14 cellular contexts compared by ENCODE assay signal in genomic region chr17:36194811-36195473, GRCh38. TPM values are rescaled to one million over a fixed set of nuclear protein-coding genes. Genes with fewer than 3 reads are reported as not detected.
DNase-seq lines count a peak whose midpoint lies in the region; ATAC-seq and TF ChIP-seq lines count a peak whose summit lies in the region.
"Not testable (repeated sequence)": the region's sequence is repeated elsewhere in the genome, so short reads cannot be mapped to it uniquely, and the experiment has no call there.
"Had no signal": no experiment of that assay in that cellular context is flagged by ENCODE, and none has a peak within 500 bp of the region (broad histone marks: within the 10 kb centered on the region; RNA-seq: fewer than 3 reads in every experiment).

No MANE protein-coding gene starts in this region.

- H3K79me2 ChIP-seq in Karpas-422 (ENCODE audit: low read length), result not testable (repeated sequence)

- H2BK12ac ChIP-seq in neuronal stem cell (ENCODE audit: low read length), result not testable (repeated sequence)

- H3K9me2 ChIP-seq in Karpas-422 (replicated peaks; ENCODE audit: insufficient read depth, low read length), result not testable (repeated sequence)

- H2BK5ac ChIP-seq in neuronal stem cell (ENCODE audit: low read length), result not testable (repeated sequence)

- not testable (repeated sequence) for H2BK15ac ChIP-seq in neuronal stem cell (ENCODE audit: low read length)

- H3K4ac ChIP-seq in neuronal stem cell (ENCODE audit: low read length), result not testable (repeated sequence)

- H3K4me3 Mint-ChIP-seq in CD14-positive monocyte, result peak overlapping the region in 1 of 2 donors; percentile 75
- H3K4me3 Mint-ChIP-seq in activated CD8-positive, alpha-beta T cell treated with anti-CD3 and anti-CD28 coated beads, Interleukin-2, amount 10 ng/mL, durations not matched to agents 7 days and 5 days, result not testable (repeated sequence)
- H3K4me3 Mint-ChIP-seq in central memory CD8-positive, alpha-beta T cell, result peak overlapping the region; percentile 73
- H3K4me3 Mint-ChIP-seq in stimulated activated naive CD8-positive, alpha-beta T cell treated with anti-CD3 and anti-CD28 coated beads, Interleukin-15, Interleukin-2, amounts not matched to agents 100 ng/mL and 50 ng/mL, for 24 hours, result peak overlapping the region; percentile 63

- H3K4me1 ChIP-seq in Karpas-422 (ENCODE audit: low read length), result peaks cover 51% of the 10 kb centered on the region
- H3K4me1 ChIP-seq in neuronal stem cell (ENCODE audit: control insufficient read depth in 2 of 2, insufficient read depth in 1 of 2, low read depth in 1 of 2, low read length in 2 of 2), result not testable (repeated sequence)

- H3K4me2 ChIP-seq in Karpas-422 (ENCODE audit: low read depth, low read length, poor library complexity, severe bottlenecking); neuronal stem cell (ENCODE audit: insufficient read depth, low read length, poor library complexity, severe bottlenecking): not testable (repeated sequence)

- H4K91ac ChIP-seq in neuronal stem cell (ENCODE audit: low read depth, low read length, poor library complexity), result not testable (repeated sequence)

- H3K9me3 ChIP-seq in Karpas-422 (ENCODE audit: low read length); neuronal stem cell (replicated peaks in 1 of 2; ENCODE audit: control insufficient read depth in 2 of 2, insufficient read depth in 1 of 2, low read depth in 1 of 2, low read length in 2 of 2): not testable (repeated sequence)

- not testable (repeated sequence) for H3K27me3 Mint-ChIP-seq in CD14-positive monocyte (ENCODE audit: low read depth in 3 of 3); central memory CD8-positive, alpha-beta T cell
- H3K27me3 Mint-ChIP-seq in activated CD8-positive, alpha-beta T cell treated with anti-CD3 and anti-CD28 coated beads, Interleukin-2, amount 10 ng/mL, durations not matched to agents 7 days and 5 days (ENCODE audit: low read depth), result peaks cover 23% of the 10 kb centered on the region
- H3K27me3 Mint-ChIP-seq in stimulated activated naive CD8-positive, alpha-beta T cell treated with anti-CD3 and anti-CD28 coated beads, Interleukin-15, Interleukin-2, amounts not matched to agents 100 ng/mL and 50 ng/mL, for 24 hours, result peaks cover 49% of the 10 kb centered on the region

- peak overlapping the region; percentile 3 for H2AK5ac ChIP-seq in neuronal stem cell (ENCODE audit: low read depth, low read length)

- intact Hi-C loops in CD14-positive monocyte (cut with micrococcal nuclease), result loop anchor here (1.0 to 10.0 kb wide), 3 partner anchors 12 to 1970 kb away; no protein-coding TSS in a partner anchor

- H3K18ac ChIP-seq in neuronal stem cell (ENCODE audit: low read length), result peak overlapping the region; percentile 30

- not testable (repeated sequence) for TF ChIP-seq CTCF in CD14-positive monocyte (IDR thresholded peaks at IDR 0.05)

- H3K79me1 ChIP-seq in neuronal stem cell (ENCODE audit: low read depth, low read length), result not testable (repeated sequence)

- CTCF ChIA-PET in activated CD8-positive, alpha-beta T cell treated with anti-CD3 and anti-CD28 coated beads, Interleukin-2, amount 10 ng/mL, durations not matched to agents 7 days and 5 days (lab: Charles Lee), result interaction anchor here (1.3 kb wide), 1 partner anchor 41 kb away, joined by 3 read pairs; no protein-coding TSS in a partner anchor

- H4K8ac ChIP-seq in neuronal stem cell (ENCODE audit: low read depth, low read length), result not testable (repeated sequence)

- not testable (repeated sequence) for H3K4me3 ChIP-seq in Karpas-422 (ENCODE audit: low read length); neuronal stem cell (ENCODE audit: low read length in 2 of 2)

- H3K27ac Mint-ChIP-seq in CD14-positive monocyte, result peak overlapping the region in 6 of 7 donors; percentile 48 to 98 (median 98)
- H3K27ac Mint-ChIP-seq in activated CD8-positive, alpha-beta T cell treated with anti-CD3 and anti-CD28 coated beads, Interleukin-2, amount 10 ng/mL, durations not matched to agents 7 days and 5 days; stimulated activated naive CD8-positive, alpha-beta T cell treated with anti-CD3 and anti-CD28 coated beads, Interleukin-15, Interleukin-2, amounts not matched to agents 100 ng/mL and 50 ng/mL, for 24 hours: not testable (repeated sequence)
- peak overlapping the region; percentile 97 for H3K27ac Mint-ChIP-seq in central memory CD8-positive, alpha-beta T cell (ENCODE audit: low read depth)

- not testable (repeated sequence) for H2BK120ac ChIP-seq in neuronal stem cell (ENCODE audit: low read depth, low read length)

- ATAC-seq in activated CD8-positive, alpha-beta T cell treated with anti-CD3 and anti-CD28 coated beads, Interleukin-2, amount 10 ng/mL, durations not matched to agents 7 days and 5 days; central memory CD8-positive, alpha-beta T cell (replicated peaks; ENCODE audit: extremely low read depth, poor library complexity, severe bottlenecking): not testable (repeated sequence)

- H3K14ac ChIP-seq in neuronal stem cell (ENCODE audit: low read length), result not testable (repeated sequence)

- not testable (repeated sequence) for H3K27me3 ChIP-seq in Karpas-422 (ENCODE audit: low read length)
- H3K27me3 ChIP-seq in neuronal stem cell (ENCODE audit: control insufficient read depth in 3 of 3, insufficient read depth in 3 of 3, low read depth in 1 of 3, low read length in 3 of 3), result peaks cover 0 to 17% (median 0%) of the 10 kb centered on the region in 3 experiments

- not testable (repeated sequence) for H3K27ac ChIP-seq in Karpas-422 (ENCODE audit: low read length); neuronal stem cell (replicated peaks; ENCODE audit: low read length)

- not testable (repeated sequence) for H4K20me1 ChIP-seq in Karpas-422 (ENCODE audit: insufficient read depth, low read depth, low read length)

- WGBS in neuronal stem cell (ENCODE audit: extremely low coverage in 2 of 2, insufficient read length in 2 of 2, insufficient replicate concordance in 1 of 2), 2 donors, result no CpG with 5 or more reads among the region's 10 CpGs

- POLR2A ChIA-PET in activated CD8-positive, alpha-beta T cell treated with anti-CD3 and anti-CD28 coated beads, Interleukin-2, amount 10 ng/mL, durations not matched to agents 7 days and 5 days (lab: Charles Lee), result not testable (repeated sequence)

- H3K9me3 Mint-ChIP-seq in CD14-positive monocyte; activated CD8-positive, alpha-beta T cell treated with anti-CD3 and anti-CD28 coated beads, Interleukin-2, amount 10 ng/mL, durations not matched to agents 7 days and 5 days (ENCODE audit: insufficient read depth); central memory CD8-positive, alpha-beta T cell; stimulated activated naive CD8-positive, alpha-beta T cell treated with anti-CD3 and anti-CD28 coated beads, Interleukin-15, Interleukin-2, amounts not matched to agents 100 ng/mL and 50 ng/mL, for 24 hours: not testable (repeated sequence)

- H3K23ac ChIP-seq in neuronal stem cell (ENCODE audit: low read depth, low read length, poor library complexity), result not testable (repeated sequence)

- not testable (repeated sequence) for H2AFZ ChIP-seq in Karpas-422 (ENCODE audit: low read length)
- peak overlapping the region; percentile 8 for H2AFZ ChIP-seq in neuronal stem cell (ENCODE audit: low read length)

- H3K36me3 Mint-ChIP-seq in CD14-positive monocyte, result peaks cover 3 to 13% of the 10 kb centered on the region in 2 donors
- H3K36me3 Mint-ChIP-seq in activated CD8-positive, alpha-beta T cell treated with anti-CD3 and anti-CD28 coated beads, Interleukin-2, amount 10 ng/mL, durations not matched to agents 7 days and 5 days (ENCODE audit: low read depth); stimulated activated naive CD8-positive, alpha-beta T cell treated with anti-CD3 and anti-CD28 coated beads, Interleukin-15, Interleukin-2, amounts not matched to agents 100 ng/mL and 50 ng/mL, for 24 hours (ENCODE audit: low read depth): not testable (repeated sequence)
- peaks cover 13% of the 10 kb centered on the region for H3K36me3 Mint-ChIP-seq in central memory CD8-positive, alpha-beta T cell (ENCODE audit: insufficient read depth)

- not testable (repeated sequence) for H3K36me3 ChIP-seq in Karpas-422 (ENCODE audit: insufficient read depth, low read length); neuronal stem cell (replicated peaks in 1 of 2; ENCODE audit: control insufficient read depth in 2 of 2, insufficient read depth in 2 of 2, low read length in 2 of 2)

- H3K9ac ChIP-seq in Karpas-422 (ENCODE audit: low read length); neuronal stem cell (ENCODE audit: low read depth, low read length, poor library complexity): not testable (repeated sequence)

- H3K4me1 Mint-ChIP-seq in CD14-positive monocyte, result peaks cover 88% of the 10 kb centered on the region
- H3K4me1 Mint-ChIP-seq in activated CD8-positive, alpha-beta T cell treated with anti-CD3 and anti-CD28 coated beads, Interleukin-2, amount 10 ng/mL, durations not matched to agents 7 days and 5 days (ENCODE audit: low read depth), result peaks cover 68% of the 10 kb centered on the region
- peaks cover 84% of the 10 kb centered on the region for H3K4me1 Mint-ChIP-seq in central memory CD8-positive, alpha-beta T cell
- H3K4me1 Mint-ChIP-seq in stimulated activated naive CD8-positive, alpha-beta T cell treated with anti-CD3 and anti-CD28 coated beads, Interleukin-15, Interleukin-2, amounts not matched to agents 100 ng/mL and 50 ng/mL, for 24 hours (ENCODE audit: low read depth), result peaks cover 72% of the 10 kb centered on the region

- DNase-seq in CD14-positive monocyte (ENCODE audit: low spot score); central memory CD8-positive, alpha-beta T cell (ENCODE audit: low spot score in 2 of 2); neuronal stem cell (ENCODE audit: low spot score): not testable (repeated sequence)
- DNase-seq in Karpas-422, result peak; percentile 33
- peak; percentile 18 for DNase-seq in activated CD8-positive, alpha-beta T cell treated with anti-CD3 and anti-CD28 coated beads, Interleukin-2, amount 10 ng/mL, durations not matched to agents 7 days and 5 days
- DNase-seq in islet precursor cell, result peak; percentile 52

- peak; percentile 51 for TF ChIP-seq POLR2A in GM15510 (IDR thresholded peaks at IDR 0.05; ENCODE audit: borderline replicate concordance, extremely low read depth, insufficient read length)

RNA-seq across cellular contexts. Expression of gene CCL3L1, which starts 1.6 kb away (rescaled TPM):
- 100 to 1,000 TPM in 1 of 2 donors, 10 to 100 TPM in 1; 57.7 to 137 TPM for polyA plus RNA-seq in CD14-positive monocyte
- total RNA-seq in Karpas-422 (2014; rRNA removed; shearing (Covaris generic); ENCODE audit: low replicate concordance), result 1.9 and 6.4 TPM in 2 replicates
- under 1 TPM; 0.16 to 0.84 TPM for total RNA-seq in activated CD8-positive, alpha-beta T cell treated with anti-CD3 and anti-CD28 coated beads, Interleukin-2, amount 10 ng/mL, durations not matched to agents 7 days and 5 days
- polyA plus RNA-seq in neuronal stem cell (2013, experiment 1 of 2), result 0.50 TPM
- 0.87 TPM for polyA plus RNA-seq in neuronal stem cell (2013, experiment 2 of 2)
- total RNA-seq: A172, IMR-90, NCI-H460, SK-MEL-5 had no signal
- polyA plus RNA-seq: BJ; CD4-positive, alpha-beta memory T cell; IMR-90 had no signal

RNA-seq across cellular contexts. Expression of gene CCL4L2, which starts 15.9 kb away (rescaled TPM):
- polyA plus RNA-seq in CD14-positive monocyte, result 10 to 100 TPM; 24.8 to 25.3 TPM
- total RNA-seq in Karpas-422 (2014; rRNA removed; shearing (Covaris generic); ENCODE audit: low replicate concordance), result 14.9 and 26.9 TPM in 2 replicates
- 1 to 10 TPM; 1.2 to 1.5 TPM for total RNA-seq in activated CD8-positive, alpha-beta T cell treated with anti-CD3 and anti-CD28 coated beads, Interleukin-2, amount 10 ng/mL, durations not matched to agents 7 days and 5 days
- 0.13 TPM for polyA plus RNA-seq in neuronal stem cell (2013, experiment 1 of 2)
- polyA plus RNA-seq in neuronal stem cell (2013, experiment 2 of 2), result not detected
- total RNA-seq: A172, IMR-90, NCI-H460, SK-MEL-5 had no signal
- polyA plus RNA-seq: BJ; CD4-positive, alpha-beta memory T cell; IMR-90 had no signal

RNA-seq across cellular contexts. Expression of gene TBC1D3B, which starts 18.5 kb away (rescaled TPM):
- polyA plus RNA-seq in CD14-positive monocyte, result not detected
- 0.63 and 3.6 TPM in 2 replicates for total RNA-seq in Karpas-422 (2014; rRNA removed; shearing (Covaris generic); ENCODE audit: low replicate concordance)
- total RNA-seq in activated CD8-positive, alpha-beta T cell treated with anti-CD3 and anti-CD28 coated beads, Interleukin-2, amount 10 ng/mL, durations not matched to agents 7 days and 5 days, result 1 to 10 TPM; 6.7 to 8.1 TPM
- polyA plus RNA-seq in neuronal stem cell (2013, experiment 1 of 2), result 2.6 TPM
- polyA plus RNA-seq in neuronal stem cell (2013, experiment 2 of 2), result 3.2 TPM
- total RNA-seq: IMR-90 had no signal
- polyA plus RNA-seq: CD4-positive, alpha-beta memory T cell had no signal
